In genomic region chr1:15640667-15641066, GRCh38 we compare ENCODE assay signal across 26 cellular contexts. TPM values are rescaled to one million over a fixed set of nuclear protein-coding genes. Genes with fewer than 3 reads are reported as not detected.
DNase-seq lines count a peak whose midpoint lies in the region; ATAC-seq and TF ChIP-seq lines count a peak whose summit lies in the region.
"Had no signal": no experiment of that assay in that cellular context is flagged by ENCODE, and none has a peak within 500 bp of the region (broad histone marks: within the 10 kb centered on the region; RNA-seq: fewer than 3 reads in every experiment).

No MANE protein-coding gene starts in this region.

- H3K27ac ChIP-seq in PC-9 = 0 out of 2 replicates have a peak overlapping the region, but pooled peaks have one; percentile 16
- H3K27ac ChIP-seq: ascending aorta, stomach, tibial nerve had no signal

- H3K4me2 ChIP-seq in PC-9 = no peak overlapping the region

- CTCF ChIA-PET in activated CD4-positive, alpha-beta T cell treated with anti-CD3 and anti-CD28 coated beads, Interleukin-2, amount 10 ng/mL, durations not matched to agents 7 days and 5 days (lab: Charles Lee) = no interaction called here
- CTCF ChIA-PET in PC-9 (lab: Charles Lee) = no interaction called here

- H3K27me3 ChIP-seq in PC-9 (ENCODE audit: insufficient read depth, low read depth) = no peaks in the 10 kb centered on the region
- H3K27me3 ChIP-seq: ascending aorta, MG63, stomach, tibial nerve had no signal

- H3F3A ChIP-seq in PC-9 (ENCODE audit: insufficient read depth, low read depth) = no peaks in the 10 kb centered on the region; the same call in 1 of the 2 replicates

- no peaks in the 10 kb centered on the region for H3K4me1 ChIP-seq in PC-9 (replicated peaks; ENCODE audit: insufficient read depth)
- H3K4me1 ChIP-seq: ascending aorta, HAP-1, stomach had no signal

- peak overlapping the region; percentile 7 for H3K27ac Mint-ChIP-seq in activated CD4-positive, alpha-beta T cell treated with anti-CD3 and anti-CD28 coated beads, Interleukin-2, amount 10 ng/mL, durations not matched to agents 7 days and 5 days
- H3K27ac Mint-ChIP-seq in chondrocyte (ENCODE audit: unreplicated experiment) (peak overlapping the region; percentile 32), type B pancreatic cell (peak overlapping the region; percentile 1)
- H3K27ac Mint-ChIP-seq: activated naive CD8-positive, alpha-beta T cell; IgD-negative memory B cell had no signal

- no peaks in the 10 kb centered on the region; the same call in none of the 2 replicates for H3K36me3 ChIP-seq in PC-9 (ENCODE audit: low read depth)

- H3K9me3 ChIP-seq in PC-9 (ENCODE audit: insufficient read depth, low read depth) = no peaks in the 10 kb centered on the region
- H3K9me3 ChIP-seq: ascending aorta, HAP-1, MG63, stomach, tibial nerve had no signal

- no peak for ATAC-seq in HG02588 (IDR thresholded peaks at IDR 0.05; ENCODE audit: unreplicated experiment)
- ATAC-seq: GM12878, left cardiac atrium had no signal

- intact Hi-C loops in PC-9 (cut with micrococcal nuclease; ENCODE audit: unreplicated experiment) = no loop called here

- H3K4me3 ChIP-seq in PC-9 = no peak overlapping the region
- H3K4me3 ChIP-seq: ascending aorta, GM12878, HAP-1, MG63, stomach, tibial nerve had no signal

- POLR2A ChIA-PET in activated CD4-positive, alpha-beta T cell treated with anti-CD3 and anti-CD28 coated beads, Interleukin-2, amount 10 ng/mL, durations not matched to agents 7 days and 5 days (lab: Charles Lee) = no interaction called here
- POLR2A ChIA-PET in PC-9 (lab: Charles Lee; ENCODE audit: unreplicated experiment) = no interaction called here

- no peaks in the 10 kb centered on the region for H3K27me3 Mint-ChIP-seq in activated CD4-positive, alpha-beta T cell treated with anti-CD3 and anti-CD28 coated beads, Interleukin-2, amount 10 ng/mL, durations not matched to agents 7 days and 5 days
- H3K27me3 Mint-ChIP-seq in chondrocyte (ENCODE audit: low read depth) = no peaks in the 10 kb centered on the region
- H3K27me3 Mint-ChIP-seq in type B pancreatic cell = no peaks in the 10 kb centered on the region
- H3K27me3 Mint-ChIP-seq: activated naive CD8-positive, alpha-beta T cell; IgD-negative memory B cell had no signal

- TF ChIP-seq CTCF in PC-9 (conservative IDR thresholded peaks at IDR 0.05) (no peak), chondrocyte (IDR thresholded peaks at IDR 0.05) (no peak), type B pancreatic cell (conservative IDR thresholded peaks at IDR 0.05) (no peak)

- no peak for DNase-seq in activated CD4-positive, alpha-beta T cell treated with anti-CD3 and anti-CD28 coated beads, Interleukin-2, amount 10 ng/mL, durations not matched to agents 7 days and 5 days
- DNase-seq in activated CD4-positive, alpha-beta T cell treated with anti-CD3 and anti-CD28 coated beads for 4 hours = no peak
- DNase-seq in PC-9 (no peak), chondrocyte (ENCODE audit: low spot score) (no peak), type B pancreatic cell (ENCODE audit: extremely low spot score, unreplicated experiment) (no peak), DMS153 treated with DMSO at 0.1 percent for 48 hours (lab: John Stamatoyannopoulos, UW; ENCODE audit: unreplicated experiment) (no peak)
- DNase-seq in activated CD4-positive, CD25-positive, alpha-beta regulatory T cell treated with anti-CD3 and anti-CD28 coated beads, Interleukin-2, amount 50 U/mL, for 72 hours = no peak
- DNase-seq: activated T-cell treated with anti-CD3 and anti-CD28 coated beads, Interleukin-2, amount 50 U/mL, for 48 hours; AML-193; central memory CD4-positive, alpha-beta T cell; DMS79; head of caudate nucleus; left cardiac atrium; mammary epithelial cell; MG63; NCI-H1436; NCI-H2107; Right ventricle myocardium superior; stomach had no signal

- H3K36me3 Mint-ChIP-seq in activated CD4-positive, alpha-beta T cell treated with anti-CD3 and anti-CD28 coated beads, Interleukin-2, amount 10 ng/mL, durations not matched to agents 7 days and 5 days (ENCODE audit: low read depth) = peaks cover 55% of the 10 kb centered on the region
- H3K36me3 Mint-ChIP-seq in chondrocyte (ENCODE audit: low read depth) = peaks cover 37% of the 10 kb centered on the region
- peaks cover 52% of the 10 kb centered on the region for H3K36me3 Mint-ChIP-seq in type B pancreatic cell

- H2AFZ ChIP-seq in PC-9 = no peak overlapping the region

- H4K20me1 ChIP-seq in PC-9 (ENCODE audit: insufficient read depth) = no peaks in the 10 kb centered on the region; the same call in 1 of the 2 replicates

- no peaks in the 10 kb centered on the region for H3K9me2 ChIP-seq in PC-9 (ENCODE audit: insufficient read depth)

- BruUV-seq in PC-9 (replicated peaks; lab: Mats Ljungman, UMichigan) = no TSS peak

- H3K79me2 ChIP-seq in PC-9 (ENCODE audit: low read depth) = no peaks in the 10 kb centered on the region

- H3K4me1 Mint-ChIP-seq in activated CD4-positive, alpha-beta T cell treated with anti-CD3 and anti-CD28 coated beads, Interleukin-2, amount 10 ng/mL, durations not matched to agents 7 days and 5 days = peaks cover 3% of the 10 kb centered on the region
- H3K4me1 Mint-ChIP-seq in chondrocyte (ENCODE audit: low read depth) (no peaks in the 10 kb centered on the region), type B pancreatic cell (ENCODE audit: unreplicated experiment) (no peaks in the 10 kb centered on the region)

- H3K4me3 Mint-ChIP-seq in activated CD4-positive, alpha-beta T cell treated with anti-CD3 and anti-CD28 coated beads, Interleukin-2, amount 10 ng/mL, durations not matched to agents 7 days and 5 days = no peak overlapping the region
- H3K4me3 Mint-ChIP-seq in chondrocyte (ENCODE audit: unreplicated experiment) (no peak overlapping the region), type B pancreatic cell (no peak overlapping the region)
- H3K4me3 Mint-ChIP-seq: activated naive CD8-positive, alpha-beta T cell; IgD-negative memory B cell had no signal

- no peaks in the 10 kb centered on the region for H3K9me3 Mint-ChIP-seq in activated CD4-positive, alpha-beta T cell treated with anti-CD3 and anti-CD28 coated beads, Interleukin-2, amount 10 ng/mL, durations not matched to agents 7 days and 5 days
- no peaks in the 10 kb centered on the region for H3K9me3 Mint-ChIP-seq in chondrocyte (ENCODE audit: low read depth)
- H3K9me3 Mint-ChIP-seq in type B pancreatic cell = no peaks in the 10 kb centered on the region
- H3K9me3 Mint-ChIP-seq: IgD-negative memory B cell had no signal

RNA-seq across cellular contexts. Expression of gene DDI2, which starts 23.4 kb away (rescaled TPM):
- total RNA-seq in activated CD4-positive, alpha-beta T cell treated with anti-CD3 and anti-CD28 coated beads, Interleukin-2, amount 10 ng/mL, durations not matched to agents 7 days and 5 days = 10 to 100 TPM; 31.0 to 33.5 TPM
- total RNA-seq in PC-9 (2021) (36.1 and 38.0 TPM in 2 replicates), chondrocyte (17.5 to 23.2 TPM (median 20.0 TPM) in 3 replicates), type B pancreatic cell (ENCODE audit: low replicate concordance) (38.7 and 53.9 TPM in 2 replicates)

RNA-seq across cellular contexts. Expression of gene PLEKHM2, which starts 43.5 kb away (rescaled TPM):
- 10 to 100 TPM; 52.7 to 56.0 TPM for total RNA-seq in activated CD4-positive, alpha-beta T cell treated with anti-CD3 and anti-CD28 coated beads, Interleukin-2, amount 10 ng/mL, durations not matched to agents 7 days and 5 days
- 45.9 and 51.8 TPM in 2 replicates for total RNA-seq in PC-9 (2021)
- total RNA-seq in chondrocyte = 63.6 to 68.3 TPM (median 66.0 TPM) in 3 replicates
- 54.9 and 57.5 TPM in 2 replicates for total RNA-seq in type B pancreatic cell (ENCODE audit: low replicate concordance)

RNA-seq across cellular contexts. Expression of gene AGMAT, which starts 55.8 kb away (rescaled TPM):
- 10 to 100 TPM; 17.0 to 17.6 TPM for total RNA-seq in activated CD4-positive, alpha-beta T cell treated with anti-CD3 and anti-CD28 coated beads, Interleukin-2, amount 10 ng/mL, durations not matched to agents 7 days and 5 days
- 2.7 and 2.9 TPM in 2 replicates for total RNA-seq in PC-9 (2021)
- total RNA-seq in chondrocyte = 0.68 to 1.1 TPM (median 0.82 TPM) in 3 replicates
- 5.4 and 7.2 TPM in 2 replicates for total RNA-seq in type B pancreatic cell (ENCODE audit: low replicate concordance)
- total RNA-seq: tibial nerve had no signal
